ENCODE assay signal across 12 cellular contexts in the genomic region with DNA sequence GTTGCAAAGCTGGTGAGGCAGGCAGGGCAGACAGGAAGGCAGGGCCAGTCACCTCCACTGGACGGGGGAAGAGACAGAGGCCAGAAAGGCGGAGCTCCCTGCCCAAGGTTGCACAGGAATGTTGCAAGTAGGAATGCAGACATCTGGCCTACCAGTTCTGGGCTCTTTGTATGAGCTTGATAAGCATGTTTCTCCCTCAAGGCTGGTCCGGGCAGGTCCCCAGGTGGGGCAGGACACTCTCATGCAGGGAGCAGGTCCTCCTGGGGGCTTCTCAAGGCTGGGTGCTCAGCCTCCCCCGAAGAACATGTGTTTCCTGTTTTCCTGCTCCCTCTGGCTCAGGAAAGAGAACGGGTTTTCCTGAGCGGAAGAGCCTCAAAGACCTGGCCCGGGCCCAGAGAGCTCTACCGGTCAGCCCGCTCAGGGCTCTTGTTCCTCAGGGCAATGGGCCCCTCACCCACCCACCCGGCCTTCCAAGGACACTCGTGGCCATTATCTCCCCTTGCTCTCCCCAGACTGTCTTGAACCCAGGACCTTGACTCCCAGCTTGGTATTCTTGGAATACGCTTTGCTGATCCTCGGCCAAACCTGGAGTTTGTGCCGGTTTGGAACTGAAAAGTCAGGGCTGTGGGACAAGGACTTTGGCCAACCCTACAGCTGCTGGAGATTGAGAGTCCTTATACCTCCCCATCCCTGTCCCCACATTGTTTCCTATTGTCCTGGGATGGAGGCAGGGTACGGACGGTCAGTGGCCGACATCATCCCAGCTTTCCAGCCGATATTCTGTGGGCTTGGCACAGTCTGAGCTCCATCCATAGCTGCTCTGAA.
DNase-seq lines count a peak whose midpoint lies in the region; ATAC-seq and TF ChIP-seq lines count a peak whose summit lies in the region.
"Had no signal": no experiment of that assay in that cellular context is flagged by ENCODE, and none has a peak within 500 bp of the region (broad histone marks: within the 10 kb centered on the region; RNA-seq: fewer than 3 reads in every experiment).

No MANE protein-coding gene starts in this region.

- H3K4me1 ChIP-seq in gastroesophageal sphincter (peaks cover 0 to 56% (median 24%) of the 10 kb centered on the region in 3 donors), upper lobe of right lung (peaks cover 48% of the 10 kb centered on the region)

- H3K9me3 ChIP-seq in gastroesophageal sphincter (no peaks in the 10 kb centered on the region), upper lobe of right lung (no peaks in the 10 kb centered on the region)

- TF ChIP-seq EP300 in gastroesophageal sphincter (IDR thresholded peaks at IDR 0.05): no peak

- intact Hi-C loops in upper lobe of right lung (cut with DNase I): no loop called here
- intact Hi-C loops in dorsolateral prefrontal cortex (cut with DNase I): no loop called here

- H3K27ac ChIP-seq in gastroesophageal sphincter: peak overlapping the region in 3 of 4 donors; percentile 56 to 68 (median 58)
- H3K27ac ChIP-seq in upper lobe of right lung: peak overlapping the region; percentile 30
- peak overlapping the region in 2 of 59 donors; percentile 28 to 29 for H3K27ac ChIP-seq in dorsolateral prefrontal cortex
- H3K27ac ChIP-seq: 22Rv1 had no signal

- no peak for ATAC-seq in gastroesophageal sphincter
- ATAC-seq in upper lobe of right lung: peak; percentile 48

- no peak for TF ChIP-seq POLR2A in gastroesophageal sphincter (IDR thresholded peaks at IDR 0.05)

- no peaks in the 10 kb centered on the region for H3K36me3 Mint-ChIP-seq in T-helper 2 cell treated with Interferon-gamma antibody and Interleukin-4, amounts not matched to agents 5 μg/mL and 100 μg/mL, for 36 hours (ENCODE audit: low read depth)
- H3K36me3 Mint-ChIP-seq in mesothelial cell of epicardium: no peaks in the 10 kb centered on the region

- no peak overlapping the region for H3K4me3 Mint-ChIP-seq in T-helper 2 cell treated with Interferon-gamma antibody and Interleukin-4, amounts not matched to agents 5 μg/mL and 100 μg/mL, for 36 hours
- no peak overlapping the region for H3K4me3 Mint-ChIP-seq in mesothelial cell of epicardium
- H3K4me3 Mint-ChIP-seq: activated CD4-positive, alpha-beta T cell treated with anti-CD3 and anti-CD28 coated beads, Interleukin-2, amount 10 ng/mL, durations not matched to agents 7 days and 5 days had no signal

- H3K4me1 Mint-ChIP-seq in T-helper 2 cell treated with Interferon-gamma antibody and Interleukin-4, amounts not matched to agents 5 μg/mL and 100 μg/mL, for 36 hours (ENCODE audit: low read depth): peaks cover 12% of the 10 kb centered on the region
- peaks cover 15% of the 10 kb centered on the region for H3K4me1 Mint-ChIP-seq in mesothelial cell of epicardium

- no peaks in the 10 kb centered on the region for H3K27me3 Mint-ChIP-seq in T-helper 2 cell treated with Interferon-gamma antibody and Interleukin-4, amounts not matched to agents 5 μg/mL and 100 μg/mL, for 36 hours (ENCODE audit: low read depth)
- H3K27me3 Mint-ChIP-seq in mesothelial cell of epicardium (ENCODE audit: low read depth): no peaks in the 10 kb centered on the region
- H3K27me3 Mint-ChIP-seq: activated CD4-positive, alpha-beta T cell treated with anti-CD3 and anti-CD28 coated beads, Interleukin-2, amount 10 ng/mL, durations not matched to agents 7 days and 5 days had no signal

- WGBS in gastroesophageal sphincter (ENCODE audit: low coverage in 1 of 2), 2 donors: 67 to 77% methylated on average over 4 to 7 of the region's 18 CpGs

- TF ChIP-seq CTCF in gastroesophageal sphincter (IDR thresholded peaks at IDR 0.05) (no peak), mesothelial cell of epicardium (IDR thresholded peaks at IDR 0.05; ENCODE audit: unreplicated experiment) (no peak), upper lobe of right lung (IDR thresholded peaks at IDR 0.05) (no peak), dorsolateral prefrontal cortex (IDR thresholded peaks at IDR 0.05 in 54 of 56, conservative IDR thresholded peaks at IDR 0.05 in 2 of 56; ENCODE audit: low read depth in 1 of 56, partially characterized antibody in 56 of 56) (no peak)

- DNase-seq in T-helper 2 cell treated with Interferon-gamma antibody and Interleukin-4, amounts not matched to agents 5 μg/mL and 100 μg/mL, for 36 hours (ENCODE audit: low spot score): no peak
- DNase-seq in T-helper 2 cell (no peak), mesothelial cell of epicardium (ENCODE audit: low spot score in 2 of 2, unreplicated experiment in 2 of 2) (peak in 1 of 2 experiments; percentile 34), upper lobe of right lung (no peak), NCI-H146 treated with DMSO at 0.1 percent for 48 hours (lab: John Stamatoyannopoulos, UW; ENCODE audit: unreplicated experiment) (no peak), SHP77 treated with DMSO at 0.1 percent for 48 hours (lab: John Stamatoyannopoulos, UW) (no peak), dorsolateral prefrontal cortex (no peak)
- DNase-seq: activated CD4-positive, alpha-beta T cell treated with anti-CD3 and anti-CD28 coated beads, Interleukin-2, amount 10 ng/mL, durations not matched to agents 7 days and 5 days; activated gamma-delta T cell; cerebellar nuclear complex had no signal

- H3K4me3 ChIP-seq in gastroesophageal sphincter (no peak overlapping the region), upper lobe of right lung (no peak overlapping the region), dorsolateral prefrontal cortex (no peak overlapping the region)

- H3K27me3 ChIP-seq in gastroesophageal sphincter (no peaks in the 10 kb centered on the region), upper lobe of right lung (no peaks in the 10 kb centered on the region), dorsolateral prefrontal cortex (no peaks in the 10 kb centered on the region)

- H3K27ac Mint-ChIP-seq in T-helper 2 cell treated with Interferon-gamma antibody and Interleukin-4, amounts not matched to agents 5 μg/mL and 100 μg/mL, for 36 hours: peak overlapping the region; percentile 19
- H3K27ac Mint-ChIP-seq in mesothelial cell of epicardium: peak overlapping the region; percentile 53
- H3K27ac Mint-ChIP-seq: activated CD4-positive, alpha-beta T cell treated with anti-CD3 and anti-CD28 coated beads, Interleukin-2, amount 10 ng/mL, durations not matched to agents 7 days and 5 days had no signal

- no peaks in the 10 kb centered on the region for H3K9me3 Mint-ChIP-seq in T-helper 2 cell treated with Interferon-gamma antibody and Interleukin-4, amounts not matched to agents 5 μg/mL and 100 μg/mL, for 36 hours
- no peaks in the 10 kb centered on the region for H3K9me3 Mint-ChIP-seq in mesothelial cell of epicardium
- H3K9me3 Mint-ChIP-seq: activated CD4-positive, alpha-beta T cell treated with anti-CD3 and anti-CD28 coated beads, Interleukin-2, amount 10 ng/mL, durations not matched to agents 7 days and 5 days had no signal

- H3K36me3 ChIP-seq in gastroesophageal sphincter (no peaks in the 10 kb centered on the region), upper lobe of right lung (no peaks in the 10 kb centered on the region)
